In the genomic region with DNA sequence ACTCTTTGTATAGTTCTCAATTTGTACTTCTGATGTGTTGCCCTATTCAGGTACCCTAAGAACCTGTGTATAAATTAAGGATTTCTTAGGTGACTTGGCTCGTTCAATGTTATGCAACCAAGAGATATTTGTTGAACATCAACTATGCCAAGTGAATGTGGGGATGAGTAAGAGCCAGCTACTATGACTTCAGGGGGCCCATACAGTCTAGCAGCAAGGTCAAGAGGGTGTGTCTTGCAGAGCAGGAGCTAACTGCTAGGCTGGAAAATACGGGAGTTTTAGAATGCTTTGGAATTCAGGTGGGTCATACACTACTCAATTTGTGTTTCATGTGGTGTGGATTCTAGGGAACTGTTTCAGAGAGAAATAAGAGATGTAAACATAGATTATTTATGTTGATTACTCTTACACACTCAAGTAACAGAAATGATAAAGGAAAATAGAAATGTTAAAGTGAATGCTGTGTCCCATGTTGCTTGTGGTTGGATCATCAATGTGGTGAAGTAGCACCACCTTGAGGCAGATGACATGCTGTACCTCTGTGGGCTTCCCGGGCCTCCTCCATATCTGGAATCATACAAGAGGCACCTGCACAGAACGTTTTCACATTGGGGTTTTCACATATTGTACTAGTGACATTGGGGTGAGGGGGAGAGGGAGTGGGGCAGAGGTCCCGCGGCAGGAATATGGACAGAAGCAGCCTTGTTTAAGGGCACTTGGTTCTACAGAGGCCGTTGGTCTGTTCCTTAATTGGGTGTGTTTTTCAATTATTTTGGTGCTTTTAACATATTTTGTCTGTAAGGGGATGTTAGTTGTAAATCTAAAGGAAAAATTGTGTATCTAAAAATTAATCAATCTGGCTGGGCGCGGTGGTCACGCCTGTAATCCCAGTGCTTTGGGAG, we compare ENCODE assay signal across 8 cellular contexts. TPM values are rescaled to one million over a fixed set of nuclear protein-coding genes. Genes with fewer than 3 reads are reported as not detected.
DNase-seq lines count a peak whose midpoint lies in the region; ATAC-seq and TF ChIP-seq lines count a peak whose summit lies in the region.

No MANE protein-coding gene starts in this region.

- POLR2A ChIA-PET in RWPE1 (lab: Yijun Ruan, JAX; ENCODE audit: low non-redundant PET) = no interaction called here

- no peaks in the 10 kb centered on the region for H3K9me3 ChIP-seq in hepatocyte (ENCODE audit: low read depth)

- H4K20me1 ChIP-seq in hepatocyte (ENCODE audit: insufficient read depth, poor library complexity, severe bottlenecking) = no peaks in the 10 kb centered on the region

- H3K36me3 ChIP-seq in hepatocyte (replicated peaks; ENCODE audit: insufficient read depth, low read depth) = no peaks in the 10 kb centered on the region

- H3K4me3 ChIP-seq in hepatocyte = no peak overlapping the region
- H3K4me3 ChIP-seq in skeletal muscle cell (ENCODE audit: low read depth, low read length) = no peak overlapping the region

- H3K9me2 ChIP-seq in hepatocyte (replicated peaks; ENCODE audit: insufficient read depth) = no peaks in the 10 kb centered on the region

- peak; percentile 79 for DNase-seq in ELR (ENCODE audit: low read depth)
- peak; percentile 51 for DNase-seq in RWPE1 (ENCODE audit: low spot score)
- DNase-seq in amygdala (lab: John Stamatoyannopoulos, UW) = peak in 31 of 56 donors; percentile 7 to 76 (median 30)
- peak; percentile 73 for DNase-seq in hepatocyte (ENCODE audit: low spot score)
- DNase-seq in skeletal muscle cell (ENCODE audit: low read depth) = peak; percentile 37
- no peak for DNase-seq in cortex of kidney (lab: John Stamatoyannopoulos, UW)

- H3K27ac ChIP-seq in RWPE1 = no peak overlapping the region
- H3K27ac ChIP-seq in hepatocyte = peak overlapping the region; percentile 46

- H3K27me3 ChIP-seq in hepatocyte = no peaks in the 10 kb centered on the region

- WGBS in hepatocyte (ENCODE audit: low lambda C conversion rate, missing lambda C conversion rate) = 63% methylated on average over 10 of the region's 10 CpGs

- no peaks in the 10 kb centered on the region for H3K79me2 ChIP-seq in hepatocyte

- H2AFZ ChIP-seq in hepatocyte = no peak overlapping the region

- TF ChIP-seq CTCF in LNCAP (IDR thresholded peaks at IDR 0.05) (peak; percentile 94), RWPE1 (conservative IDR thresholded peaks at IDR 0.05; ENCODE audit: low read depth) (peak; percentile 68), hepatocyte (IDR thresholded peaks at IDR 0.05; ENCODE audit: poor library complexity) (peak; percentile 77)

- H3K4me2 ChIP-seq in hepatocyte = no peak overlapping the region

- H3K4me1 ChIP-seq in hepatocyte (ENCODE audit: insufficient read depth) = peaks cover 3% of the 10 kb centered on the region

- peak; percentile 85 for ATAC-seq in GM21723 (IDR thresholded peaks at IDR 0.05; ENCODE audit: unreplicated experiment)

- CTCF ChIA-PET in RWPE1 (lab: Yijun Ruan, JAX) = interaction anchor here (0.6 to 0.7 kb wide), 4 partner anchors 13 to 350 kb away, joined by 3 to 4 read pairs (median 4); no protein-coding TSS in a partner anchor

RNA-seq across cellular contexts. Expression of a gene that starts 12.4 kb away (rescaled TPM):
- 144 TPM in 2 replicates for total RNA-seq in hepatocyte
- polyA plus RNA-seq in hepatocyte = 183 and 192 TPM in 2 replicates

RNA-seq across cellular contexts. Expression of a gene that starts 30.0 kb away (rescaled TPM):
- total RNA-seq in hepatocyte = 0.37 TPM in 1 of 2 replicates, not detected in the other
- polyA plus RNA-seq in hepatocyte = not detected in 2 replicates

RNA-seq across cellular contexts. Expression of a gene that starts 32.9 kb away (rescaled TPM):
- total RNA-seq in hepatocyte = 2.4 and 13.7 TPM in 2 replicates
- 0.52 and 3.1 TPM in 2 replicates for polyA plus RNA-seq in hepatocyte
